ENCODE assay signal across 8 cellular contexts in the genomic region with DNA sequence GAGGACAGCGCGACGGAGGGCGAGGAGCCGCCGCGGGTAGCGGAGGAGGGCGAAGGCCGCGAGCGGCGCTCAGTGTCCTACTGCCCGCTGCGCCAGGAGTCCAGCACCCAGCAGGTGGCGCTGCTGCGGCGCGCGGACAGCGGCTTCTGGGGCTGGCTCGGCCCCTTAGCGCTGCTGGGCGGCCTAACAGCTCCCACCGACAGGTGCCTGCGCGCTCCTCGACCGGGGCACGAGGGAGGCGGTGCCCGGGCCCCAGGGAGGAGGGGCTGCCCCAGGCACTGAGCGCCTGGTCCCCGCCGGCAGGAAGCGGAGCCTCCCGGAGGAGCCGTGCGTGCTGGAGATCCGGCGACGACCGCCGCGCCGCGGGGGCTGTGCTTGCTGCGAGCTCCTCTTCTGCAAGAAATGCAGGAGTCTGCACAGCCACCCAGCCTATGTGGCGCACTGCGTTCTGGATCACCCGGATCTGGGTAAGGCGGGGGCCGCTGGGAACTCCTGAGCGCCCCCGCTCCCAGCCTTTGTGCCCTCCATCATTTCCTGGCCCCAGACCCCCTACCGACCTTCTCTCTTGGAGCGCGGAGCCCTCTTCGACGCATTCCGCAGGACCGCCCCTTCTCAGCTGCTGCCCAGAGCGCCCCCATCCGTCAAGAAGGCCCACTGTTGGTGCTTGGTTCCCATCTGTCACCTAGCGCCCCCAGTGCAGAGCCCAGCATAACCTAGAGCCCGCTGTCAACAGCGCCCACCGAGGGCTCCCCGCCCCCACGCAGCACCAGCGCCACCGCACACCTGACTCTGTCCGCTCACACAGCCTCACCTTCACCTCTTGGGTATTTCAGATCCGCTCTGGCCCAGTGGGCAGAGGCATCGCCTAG. TPM values are rescaled to one million over a fixed set of nuclear protein-coding genes. Genes with fewer than 3 reads are reported as not detected.
DNase-seq lines count a peak whose midpoint lies in the region; TF ChIP-seq lines count a peak whose summit lies in the region.

No MANE protein-coding gene starts in this region.

- peak overlapping the region; percentile 79 for H3K4me2 ChIP-seq in osteoblast (ENCODE audit: insufficient read depth, low read length)

- no peaks in the 10 kb centered on the region for H3K9me3 ChIP-seq in SK-N-MC (ENCODE audit: low read depth, low read length)
- H3K9me3 ChIP-seq in osteoblast (ENCODE audit: low read depth, low read length): no peaks in the 10 kb centered on the region
- H3K9me3 ChIP-seq in testis: no peaks in the 10 kb centered on the region

- peak; percentile 92 for DNase-seq in GDM1 (lab: John Stamatoyannopoulos, UW)
- DNase-seq in HEK293T (ENCODE audit: extremely low spot score): peak; percentile 88
- peak; percentile 92 for DNase-seq in NAMALWA (ENCODE audit: low spot score)
- no peak for DNase-seq in SK-N-MC (ENCODE audit: low read depth, low spot score)
- peak; percentile 86 for DNase-seq in activated naive CD4-positive, alpha-beta T cell treated with anti-CD3 and anti-CD28 coated beads, Interleukin-2, amount 50 U/mL, for 16 hours
- peak; percentile 95 for DNase-seq in glomerular visceral epithelial cell (ENCODE audit: extremely low spot score)
- DNase-seq in osteoblast (ENCODE audit: insufficient read length, low spot score, missing footprints): peak; percentile 100
- peak; percentile 88 for DNase-seq in testis

- H3K4me3 ChIP-seq in SK-N-MC: peak overlapping the region; percentile 79
- peak overlapping the region; percentile 62 for H3K4me3 ChIP-seq in osteoblast (ENCODE audit: insufficient read depth, low read length)
- peak overlapping the region; percentile 58 to 59 for H3K4me3 ChIP-seq in testis

- TF ChIP-seq CTCF in osteoblast (IDR thresholded peaks at IDR 0.05; ENCODE audit: extremely low read depth, low read depth, low read length) (peak; percentile 75), testis (IDR thresholded peaks at IDR 0.05) (peak; percentile 91 to 96 (median 94))

- intact Hi-C loops in testis (cut with DNase I; ENCODE audit: low total_unique reads): no loop called here

- no peaks in the 10 kb centered on the region for H3K79me2 ChIP-seq in osteoblast (ENCODE audit: insufficient read depth, low read length)

- no peak overlapping the region for H3K9ac ChIP-seq in SK-N-MC (ENCODE audit: insufficient read length)

- CTCF ChIA-PET in HEK293T (lab: Yijun Ruan, JAX): interaction anchor here (0.6 to 2.4 kb wide), 29 partner anchors 9 to 205 kb away, joined by 3 to 54 read pairs (median 6); a partner anchor contains a TSS

- TF ChIP-seq POLR2A in testis (IDR thresholded peaks at IDR 0.05): no peak

- WGBS in testis, 2 donors: 8 to 9% methylated on average over 39 to 50 of the region's 75 CpGs

- H3K36me3 ChIP-seq in SK-N-MC (ENCODE audit: insufficient read depth, low read length) (no peaks in the 10 kb centered on the region), osteoblast (ENCODE audit: insufficient read depth, low read length) (no peaks in the 10 kb centered on the region), testis (ENCODE audit: low read depth, missing control alignments) (no peaks in the 10 kb centered on the region)

- peaks cover 25% of the 10 kb centered on the region for H3K27me3 ChIP-seq in osteoblast (ENCODE audit: insufficient read depth, low read length)
- no peaks in the 10 kb centered on the region for H3K27me3 ChIP-seq in testis

- POLR2A ChIA-PET in HEK293T (lab: Yijun Ruan, JAX): interaction anchor here (0.7 to 6.2 kb wide), 9 partner anchors 14 to 167 kb away, joined by 3 to 104 read pairs (median 7); a partner anchor contains a TSS

- peak overlapping the region; percentile 85 for H2AFZ ChIP-seq in osteoblast (ENCODE audit: low read length)

- H3K4me1 ChIP-seq in osteoblast (ENCODE audit: insufficient read depth, low read length) (peaks cover 5% of the 10 kb centered on the region), testis (peaks cover 25% of the 10 kb centered on the region)

- H3K27ac ChIP-seq in SK-N-MC: no peak overlapping the region
- no peak overlapping the region for H3K27ac ChIP-seq in osteoblast (ENCODE audit: low read depth, low read length)
- peak overlapping the region; percentile 39 to 44 for H3K27ac ChIP-seq in testis

- no peaks in the 10 kb centered on the region for H4K20me1 ChIP-seq in osteoblast (ENCODE audit: insufficient read depth, low read length)

TF ChIP-seq in HEK293T, 16 proteins besides CTCF, POLR2A, EP300 and RAD21:
- peak; percentile 69 for TF ChIP-seq CTBP1 (IDR thresholded peaks at IDR 0.05; ENCODE audit: borderline replicate concordance)
- no peak for TF ChIP-seq SUZ12 (IDR thresholded peaks at IDR 0.05)
- TF ChIP-seq L3MBTL2 (conservative IDR thresholded peaks at IDR 0.05): peak; percentile 94
TF ChIP-seq in HEK293T: peak in this region for 2.

RNA-seq across cellular contexts. Expression of a gene that starts 3.7 kb away (rescaled TPM):
- not detected in 2 replicates for total RNA-seq in osteoblast
- 100 to 1,000 TPM in 1 of 2 donors, 10 to 100 TPM in 1; 48.8 to 102 TPM for total RNA-seq in testis
- 154 TPM for polyA plus RNA-seq in testis (ENCODE audit: insufficient read depth, low read depth, low replicate concordance)

RNA-seq across cellular contexts. Expression of a gene that starts 11.3 kb away (rescaled TPM):
- total RNA-seq in osteoblast: not detected in 2 replicates
- total RNA-seq in testis: under 1 TPM; 0.31 to 0.71 TPM
- polyA plus RNA-seq in testis (ENCODE audit: insufficient read depth, low read depth, low replicate concordance): 0.62 TPM

RNA-seq across cellular contexts. Expression of a gene that starts 31.1 kb away (rescaled TPM):
- total RNA-seq in osteoblast: 1.2 and 1.8 TPM in 2 replicates
- 100 to 1,000 TPM; 179 to 237 TPM for total RNA-seq in testis
- 78.3 TPM for polyA plus RNA-seq in testis (ENCODE audit: insufficient read depth, low read depth, low replicate concordance)

RNA-seq across cellular contexts. Expression of a gene that starts 32.9 kb away (rescaled TPM):
- total RNA-seq in osteoblast (2.7 and 4.0 TPM in 2 replicates), testis (1 to 10 TPM; 2.5 to 4.8 TPM)
- polyA plus RNA-seq in testis (ENCODE audit: insufficient read depth, low read depth, low replicate concordance): 3.8 TPM

RNA-seq across cellular contexts. Expression of a gene that starts 44.9 kb away (rescaled TPM):
- total RNA-seq in osteoblast (53.3 and 55.0 TPM in 2 replicates), testis (100 to 1,000 TPM; 133 to 160 TPM)
- polyA plus RNA-seq in testis (ENCODE audit: insufficient read depth, low read depth, low replicate concordance): 185 TPM

Comparison
In these comparisons a context has a peak if more than half of its experiments do, and no peak if none do; other contexts are left out.
1. H3K27ac ChIP-seq: peak in testis (2 of 2); none in SK-N-MC (single experiment) and osteoblast (single experiment).
2. RNA of a gene that starts 3.7 kb away (total RNA-seq): 48.8 to 102 TPM in testis; not detected in osteoblast; every median in the first group is over 10 times any median in the second.
3. RNA of a gene that starts 31.1 kb away (total RNA-seq): 179 to 237 TPM in testis; 1.2 to 1.8 TPM in osteoblast; every median in the first group is over 10 times any median in the second.
4. Peak in every context shown above with its lines, with median percentiles within 50 percentile points of each other: H3K4me3 ChIP-seq.